1 cellular context compared by ENCODE assay signal in the genomic region with DNA sequence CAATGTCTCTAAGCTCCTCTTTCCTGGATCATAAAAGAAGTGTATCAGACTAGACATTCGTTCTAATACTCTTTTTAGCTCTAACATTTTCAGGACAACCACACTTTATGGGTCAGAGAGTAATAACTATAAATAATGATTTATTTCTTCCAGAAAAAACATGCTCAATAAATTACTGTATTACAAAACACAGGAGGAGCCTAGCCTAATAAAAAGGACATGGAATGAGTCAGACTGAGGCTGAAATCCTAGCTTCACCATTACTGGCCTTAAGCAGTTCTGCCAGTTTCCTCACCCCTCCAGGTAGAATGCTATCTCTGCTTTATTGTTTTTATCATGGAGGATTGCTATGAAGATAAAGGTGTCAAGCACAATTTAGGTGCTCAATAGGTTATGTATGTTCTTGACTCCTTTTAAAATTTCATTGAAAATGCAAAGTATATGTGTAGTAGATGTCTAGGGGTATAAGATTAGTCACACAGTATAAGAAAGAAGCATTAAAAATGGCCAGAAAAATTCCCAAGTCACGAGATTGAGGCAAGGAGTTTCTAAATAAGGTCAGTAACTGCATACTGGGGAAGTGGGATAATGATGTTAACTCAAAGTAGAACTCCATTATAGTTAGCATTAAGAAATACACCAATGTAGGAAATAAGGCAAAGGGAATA.
TF ChIP-seq lines count a peak whose summit lies in the region.

No MANE protein-coding gene starts in this region.

TF ChIP-seq in HepG2, 621 proteins besides CTCF, POLR2A, EP300 and RAD21 (continued from another document):
- TF ChIP-seq ZIK1 (CRISPR knock-in tag; IDR thresholded peaks at IDR 0.05; ENCODE audit: borderline replicate concordance, low read depth) = no peak
- no peak for TF ChIP-seq SMAD3 (CRISPR knock-in tag; IDR thresholded peaks at IDR 0.05)
- TF ChIP-seq PATZ1 (CRISPR knock-in tag; IDR thresholded peaks at IDR 0.05) = no peak
- TF ChIP-seq SP5 (CRISPR knock-in tag; IDR thresholded peaks at IDR 0.05; ENCODE audit: borderline replicate concordance, low read depth) = no peak
- TF ChIP-seq ATF3 (CRISPR knock-in tag; IDR thresholded peaks at IDR 0.05) = no peak
- no peak for TF ChIP-seq TRAFD1 (CRISPR knock-in tag; IDR thresholded peaks at IDR 0.05; ENCODE audit: borderline replicate concordance)
- TF ChIP-seq TRIM22 (IDR thresholded peaks at IDR 0.05) = no peak
- TF ChIP-seq ZNF343 (CRISPR knock-in tag; IDR thresholded peaks at IDR 0.05) = no peak
- TF ChIP-seq, protein P1, sequence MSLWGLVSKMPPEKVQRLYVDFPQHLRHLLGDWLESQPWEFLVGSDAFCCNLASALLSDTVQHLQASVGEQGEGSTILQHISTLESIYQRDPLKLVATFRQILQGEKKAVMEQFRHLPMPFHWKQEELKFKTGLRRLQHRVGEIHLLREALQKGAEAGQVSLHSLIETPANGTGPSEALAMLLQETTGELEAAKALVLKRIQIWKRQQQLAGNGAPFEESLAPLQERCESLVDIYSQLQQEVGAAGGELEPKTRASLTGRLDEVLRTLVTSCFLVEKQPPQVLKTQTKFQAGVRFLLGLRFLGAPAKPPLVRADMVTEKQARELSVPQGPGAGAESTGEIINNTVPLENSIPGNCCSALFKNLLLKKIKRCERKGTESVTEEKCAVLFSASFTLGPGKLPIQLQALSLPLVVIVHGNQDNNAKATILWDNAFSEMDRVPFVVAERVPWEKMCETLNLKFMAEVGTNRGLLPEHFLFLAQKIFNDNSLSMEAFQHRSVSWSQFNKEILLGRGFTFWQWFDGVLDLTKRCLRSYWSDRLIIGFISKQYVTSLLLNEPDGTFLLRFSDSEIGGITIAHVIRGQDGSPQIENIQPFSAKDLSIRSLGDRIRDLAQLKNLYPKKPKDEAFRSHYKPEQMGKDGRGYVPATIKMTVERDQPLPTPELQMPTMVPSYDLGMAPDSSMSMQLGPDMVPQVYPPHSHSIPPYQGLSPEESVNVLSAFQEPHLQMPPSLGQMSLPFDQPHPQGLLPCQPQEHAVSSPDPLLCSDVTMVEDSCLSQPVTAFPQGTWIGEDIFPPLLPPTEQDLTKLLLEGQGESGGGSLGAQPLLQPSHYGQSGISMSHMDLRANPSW (CRISPR knock-in tag; IDR thresholded peaks at IDR 0.05; ENCODE audit: borderline replicate concordance) = no peak
- TF ChIP-seq ZNF841 (CRISPR knock-in tag; IDR thresholded peaks at IDR 0.05; ENCODE audit: borderline replicate concordance) = no peak
- TF ChIP-seq THAP7 (CRISPR knock-in tag; IDR thresholded peaks at IDR 0.05) = no peak
- TF ChIP-seq ZKSCAN5 (CRISPR knock-in tag; IDR thresholded peaks at IDR 0.05) = no peak
- no peak for TF ChIP-seq BRCA1 (CRISPR knock-in tag; IDR thresholded peaks at IDR 0.05)
- TF ChIP-seq TOPORS (CRISPR knock-in tag; IDR thresholded peaks at IDR 0.05) = no peak
- no peak for TF ChIP-seq SIN3A (IDR thresholded peaks at IDR 0.05; ENCODE audit: borderline replicate concordance, low read depth, low read length)
- TF ChIP-seq, protein P2, sequence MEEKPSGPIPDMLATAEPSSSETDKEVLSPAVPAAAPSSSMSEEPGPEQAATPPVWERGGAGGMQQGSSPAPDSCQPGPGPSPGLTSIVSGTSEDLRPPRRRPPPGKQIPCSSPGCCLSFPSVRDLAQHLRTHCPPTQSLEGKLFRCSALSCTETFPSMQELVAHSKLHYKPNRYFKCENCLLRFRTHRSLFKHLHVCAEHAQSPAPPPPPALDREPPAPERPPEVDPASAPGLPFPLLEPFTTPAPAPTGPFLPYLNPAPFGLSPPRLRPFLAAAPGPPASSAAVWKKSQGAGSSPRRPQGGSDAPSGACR (CRISPR knock-in tag; IDR thresholded peaks at IDR 0.05) = no peak
- TF ChIP-seq ZNF703 (CRISPR knock-in tag; IDR thresholded peaks at IDR 0.05; ENCODE audit: borderline replicate concordance) = no peak
